In genomic region chr17:4540224-4541040, GRCh38 we compare ENCODE assay signal across 12 cellular contexts. TPM values are rescaled to one million over a fixed set of nuclear protein-coding genes. Genes with fewer than 3 reads are reported as not detected.
DNase-seq lines count a peak whose midpoint lies in the region; ATAC-seq, FAIRE-seq and TF ChIP-seq lines count a peak whose summit lies in the region.
"Had no signal": no experiment of that assay in that cellular context is flagged by ENCODE, and none has a peak within 500 bp of the region (broad histone marks: within the 10 kb centered on the region; RNA-seq: fewer than 3 reads in every experiment).

No MANE protein-coding gene starts in this region.

- H3K36me3 ChIP-seq in cardiac muscle cell (peaks cover 11% of the 10 kb centered on the region), pancreas (peaks cover 0 to 46% (median 26%) of the 10 kb centered on the region in 3 donors)

- peaks cover 13% of the 10 kb centered on the region for H3K4me1 ChIP-seq in cardiac muscle cell (ENCODE audit: low read depth)
- no peaks in the 10 kb centered on the region for H3K4me1 ChIP-seq in pancreas

- H3K27ac ChIP-seq in RWPE1 (peak overlapping the region; percentile 49), cardiac muscle cell (no peak overlapping the region), pancreas (peak overlapping the region in 2 of 4 donors; percentile 16 to 22)

- H3K27me3 ChIP-seq in cardiac muscle cell: no peaks in the 10 kb centered on the region
- H3K27me3 ChIP-seq in pancreas: no peaks in the 10 kb centered on the region

- no peak for DNase-seq in GM12865 (ENCODE audit: low read depth)
- DNase-seq in RWPE1 (ENCODE audit: low spot score): no peak
- DNase-seq in cardiac muscle cell (ENCODE audit: low read depth in 1 of 2, low spot score in 1 of 2): no peak
- DNase-seq in pancreas: peak in 4 of 6 donors; percentile 15 to 71 (median 54)
- no peak for DNase-seq in NK-92 (lab: John Stamatoyannopoulos, UW; ENCODE audit: unreplicated experiment)
- no peak for DNase-seq in putamen (ENCODE audit: low spot score)
- DNase-seq: activated naive CD4-positive, alpha-beta T cell; CD4-positive, alpha-beta T cell; NCI-H1105 had no signal

- H3K9me3 ChIP-seq in cardiac muscle cell (ENCODE audit: low read depth): no peaks in the 10 kb centered on the region
- no peaks in the 10 kb centered on the region for H3K9me3 ChIP-seq in pancreas

- peak in 3 of 4 donors; percentile 6 to 29 (median 7) for ATAC-seq in pancreas
- no peak for ATAC-seq in HG03139 (IDR thresholded peaks at IDR 0.05; ENCODE audit: unreplicated experiment)
- ATAC-seq in GM21786 (IDR thresholded peaks at IDR 0.05; ENCODE audit: unreplicated experiment): no peak

- intact Hi-C loops in pancreas (cut with DNase I): loop anchor here in 1 of 3 donors (10.0 kb wide), 1 partner anchor 116 kb away; no protein-coding TSS in a partner anchor

- POLR2A ChIA-PET in RWPE1 (lab: Yijun Ruan, JAX; ENCODE audit: low non-redundant PET): no interaction called here

- H3K4me3 ChIP-seq in GM12865 (ENCODE audit: low read depth, low read length) (no peak overlapping the region), cardiac muscle cell (no peak overlapping the region), pancreas (no peak overlapping the region)

- 73 to 74% methylated on average over 27 of the region's 27 CpGs for WGBS in pancreas, 2 donors

- TF ChIP-seq CTCF in GM12865 (IDR thresholded peaks at IDR 0.05; ENCODE audit: insufficient read depth, low read depth, low read length, missing control alignments) (peak; percentile 2), RWPE1 (conservative IDR thresholded peaks at IDR 0.05; ENCODE audit: low read depth) (no peak), cardiac muscle cell (IDR thresholded peaks at IDR 0.05; ENCODE audit: low read depth, low read length) (peak; percentile 20), pancreas (IDR thresholded peaks at IDR 0.05) (no peak)

- no peak for FAIRE-seq in pancreas (lab: Jason Lieb, UNC)
- FAIRE-seq: keratinocyte had no signal

- CTCF ChIA-PET in RWPE1 (lab: Yijun Ruan, JAX): interaction anchor here (0.7 kb wide), 1 partner anchor 27 kb away, joined by 3 read pairs; no protein-coding TSS in a partner anchor

RNA-seq across cellular contexts. Expression of gene MYBBP1A, which starts 14.8 kb away (rescaled TPM):
- total RNA-seq in cardiac muscle cell (47.4 and 57.1 TPM in 2 replicates), pancreas (10 to 100 TPM; 21.8 to 41.8 (median 30.6) TPM)
- polyA plus RNA-seq in cardiac muscle cell (51.5 and 69.3 TPM in 2 replicates), pancreas (10 to 100 TPM; 73.1 to 93.1 TPM)

RNA-seq across cellular contexts. Expression of gene GGT6, which starts 19.9 kb away (rescaled TPM):
- not detected in 2 replicates for total RNA-seq in cardiac muscle cell
- polyA plus RNA-seq in cardiac muscle cell: not detected in 2 replicates
- total RNA-seq in pancreas: 10 to 100 TPM; 20.7 to 34.4 (median 32.9) TPM
- 10 to 100 TPM; 27.0 to 36.1 TPM for polyA plus RNA-seq in pancreas
- total RNA-seq: CD4-positive, alpha-beta T cell had no signal

RNA-seq across cellular contexts. Expression of gene SPNS2, which starts 41.8 kb away (rescaled TPM):
- 1.0 and 3.5 TPM in 2 replicates for total RNA-seq in cardiac muscle cell
- 1.6 and 1.7 TPM in 2 replicates for polyA plus RNA-seq in cardiac muscle cell
- total RNA-seq in pancreas: 10 to 100 TPM in 5 of 6 donors, 1 to 10 TPM in 1; 7.6 to 27.5 (median 17.2) TPM
- 10 to 100 TPM; 43.7 to 51.7 TPM for polyA plus RNA-seq in pancreas

RNA-seq across cellular contexts. Expression of gene SMTNL2, which starts 43.9 kb away (rescaled TPM):
- total RNA-seq in cardiac muscle cell: 176 and 184 TPM in 2 replicates
- polyA plus RNA-seq in cardiac muscle cell: 269 TPM in 2 replicates
- total RNA-seq in pancreas: under 1 TPM in 4 of 6 donors, not detected in 2; 0.09 to 0.59 (median 0.18) TPM
- under 1 TPM; 0.27 to 0.42 TPM for polyA plus RNA-seq in pancreas
- total RNA-seq: CD4-positive, alpha-beta T cell had no signal
- polyA plus RNA-seq: keratinocyte had no signal

Comparison
In these comparisons a context has a peak if more than half of its experiments do, and no peak if none do; other contexts are left out.
1. DNase-seq: peak in pancreas (4 of 6); none in GM12865 (single experiment), RWPE1 (single experiment), cardiac muscle cell (0 of 2), NK-92 (single experiment) and putamen (single experiment).
2. CTCF ChIP-seq: peak in GM12865 (single experiment) and cardiac muscle cell (single experiment); none in RWPE1 (single experiment) and pancreas (0 of 4).
3. ATAC-seq: peak in pancreas (3 of 4); none in HG03139 (single experiment) and GM21786 (single experiment).
4. RNA of gene GGT6, which starts 19.9 kb away (total RNA-seq): 20.7 to 34.4 TPM in pancreas; not detected in cardiac muscle cell; every median in the first group is over 10 times any median in the second.